9 cellular contexts compared by ENCODE assay signal in genomic region chr19:5403968-5404640, GRCh38. TPM values are rescaled to one million over a fixed set of nuclear protein-coding genes. Genes with fewer than 3 reads are reported as not detected.
DNase-seq lines count a peak whose midpoint lies in the region; ATAC-seq and TF ChIP-seq lines count a peak whose summit lies in the region.
"Had no signal": no experiment of that assay in that cellular context is flagged by ENCODE, and none has a peak within 500 bp of the region (broad histone marks: within the 10 kb centered on the region; RNA-seq: fewer than 3 reads in every experiment).

No MANE protein-coding gene starts in this region.

- no peaks in the 10 kb centered on the region for H3K36me3 ChIP-seq in aorta (ENCODE audit: control insufficient read depth in 1 of 2, insufficient read depth in 2 of 2, low read length in 1 of 2)

- ATAC-seq in aorta (ENCODE audit: low FRiP score) (peak; percentile 78), HG02610 (IDR thresholded peaks at IDR 0.05; ENCODE audit: unreplicated experiment) (no peak)

- WGBS in aorta, 2 donors: 3 to 6% methylated on average over 10 to 12 of the region's 12 CpGs

- DNase-seq in GM20000 (ENCODE audit: low spot score): peak; percentile 77
- peak; percentile 84 for DNase-seq in RPMI7951 (ENCODE audit: low read depth)
- peak; percentile 6 for DNase-seq in activated T-helper 9 cell treated with anti-CD3 and anti-CD28 coated beads, Interleukin-2, amount 50 U/mL, for 16 hours (ENCODE audit: low read depth)
- DNase-seq in germinal center (ENCODE audit: low spot score): peak; percentile 65
- peak; percentile 95 for DNase-seq in posterior vena cava (ENCODE audit: low spot score)
- peak; percentile 86 to 92 for DNase-seq in aorta
- DNase-seq in NCI-H510A treated with DMSO at 0.1 percent for 48 hours (lab: John Stamatoyannopoulos, UW): no peak

- H3K27ac ChIP-seq in aorta (ENCODE audit: low read depth in 1 of 2, low read length in 2 of 2): no peak overlapping the region

- H3K4me3 ChIP-seq in aorta (ENCODE audit: low read length in 2 of 2): no peak overlapping the region

- H3K9me3 ChIP-seq in aorta (ENCODE audit: control insufficient read depth, low read length): peaks cover 1% of the 10 kb centered on the region

- intact Hi-C loops in posterior vena cava (cut with DNase I) (no loop called here), aorta (cut with DNase I) (no loop called here)

- peaks cover 0 to 1% of the 10 kb centered on the region in 2 donors for H3K27me3 ChIP-seq in aorta (ENCODE audit: control insufficient read depth in 1 of 2, insufficient read depth in 2 of 2, low read length in 1 of 2)

- no peak for TF ChIP-seq CTCF in GM20000 (IDR thresholded peaks at IDR 0.05; ENCODE audit: extremely low read depth, missing control alignments)

- no peaks in the 10 kb centered on the region for H3K4me1 ChIP-seq in aorta (ENCODE audit: control insufficient read depth in 1 of 2, insufficient read depth in 2 of 2, low read length in 2 of 2)

RNA-seq across cellular contexts. Expression of gene ZNRF4, which starts 51.1 kb away (rescaled TPM):
- not detected in 2 replicates for total RNA-seq in RPMI7951 (2014; rRNA removed; shearing (Covaris generic))
- total RNA-seq in posterior vena cava (not detected), aorta (not detected)
- not detected for polyA plus RNA-seq in aorta
- polyA plus RNA-seq: adipose tissue had no signal
